ENCODE assay signal across 8 cellular contexts in genomic region chrX:103918584-103919335, GRCh38. TPM values are rescaled to one million over a fixed set of nuclear protein-coding genes. Genes with fewer than 3 reads are reported as not detected.
DNase-seq lines count a peak whose midpoint lies in the region; ATAC-seq and TF ChIP-seq lines count a peak whose summit lies in the region.

No MANE protein-coding gene starts in this region.

- no peaks in the 10 kb centered on the region for H3K9me3 Mint-ChIP-seq in stimulated activated effector memory CD8-positive, alpha-beta T cell treated with anti-CD3 and anti-CD28 coated beads, Interleukin-12 subunit alpha, Interleukin-12 subunit beta, amount 100 ng/mL, for 72 hours

- H3K27me3 ChIP-seq in mucosa of stomach (ENCODE audit: control insufficient read depth, insufficient read depth, low read length), result no peaks in the 10 kb centered on the region

- H3K4me3 ChIP-seq in epithelial cell of proximal tubule (ENCODE audit: low read depth, low read length) (peak overlapping the region; percentile 67), mucosa of stomach (ENCODE audit: low read length) (peak overlapping the region; percentile 9)

- peaks cover 17% of the 10 kb centered on the region for H3K4me1 Mint-ChIP-seq in stimulated activated effector memory CD8-positive, alpha-beta T cell treated with anti-CD3 and anti-CD28 coated beads, Interleukin-12 subunit alpha, Interleukin-12 subunit beta, amount 100 ng/mL, for 72 hours

- H3K4me3 Mint-ChIP-seq in stimulated activated effector memory CD8-positive, alpha-beta T cell treated with anti-CD3 and anti-CD28 coated beads, Interleukin-12 subunit alpha, Interleukin-12 subunit beta, amount 100 ng/mL, for 72 hours, result peak overlapping the region; percentile 89

- no peaks in the 10 kb centered on the region for H3K36me3 ChIP-seq in mucosa of stomach (ENCODE audit: control insufficient read depth, insufficient read depth, low read length)

- peak; percentile 72 for ATAC-seq in GM19395 (IDR thresholded peaks at IDR 0.05; ENCODE audit: unreplicated experiment)
- peak; percentile 56 for ATAC-seq in HG03460 (IDR thresholded peaks at IDR 0.05; ENCODE audit: unreplicated experiment)
- peak; percentile 91 for ATAC-seq in stimulated activated effector memory CD8-positive, alpha-beta T cell treated with anti-CD3 and anti-CD28 coated beads, Interleukin-12 subunit alpha, Interleukin-12 subunit beta, amount 100 ng/mL, for 72 hours

- DNase-seq in COLO829 (ENCODE audit: low spot score) (peak; percentile 50), NCI-H748 treated with DMSO at 0.1 percent for 48 hours (lab: John Stamatoyannopoulos, UW) (peak; percentile 38), activated T-cell treated with anti-CD3 and anti-CD28 coated beads for 1 hour (ENCODE audit: low read depth) (peak; percentile 27), epithelial cell of proximal tubule (ENCODE audit: low read depth) (no peak)
- peak; percentile 32 to 76 for DNase-seq in stimulated activated effector memory CD8-positive, alpha-beta T cell treated with anti-CD3 and anti-CD28 coated beads, Interleukin-12 subunit alpha, Interleukin-12 subunit beta, amount 100 ng/mL, for 72 hours (ENCODE audit: low spot score in 2 of 2)

- peak overlapping the region; percentile 89 for H3K27ac Mint-ChIP-seq in stimulated activated effector memory CD8-positive, alpha-beta T cell treated with anti-CD3 and anti-CD28 coated beads, Interleukin-12 subunit alpha, Interleukin-12 subunit beta, amount 100 ng/mL, for 72 hours

- H3K9me3 ChIP-seq in mucosa of stomach (ENCODE audit: control insufficient read depth, low read length), result no peaks in the 10 kb centered on the region

- H3K36me3 Mint-ChIP-seq in stimulated activated effector memory CD8-positive, alpha-beta T cell treated with anti-CD3 and anti-CD28 coated beads, Interleukin-12 subunit alpha, Interleukin-12 subunit beta, amount 100 ng/mL, for 72 hours, result no peaks in the 10 kb centered on the region

- no peak for TF ChIP-seq CTCF in epithelial cell of proximal tubule (conservative IDR thresholded peaks at IDR 0.05; ENCODE audit: low read depth, low read length)

- no peaks in the 10 kb centered on the region for H3K4me1 ChIP-seq in mucosa of stomach (ENCODE audit: control insufficient read depth, insufficient read depth, low read length)

- H3K9ac ChIP-seq in mucosa of stomach (ENCODE audit: low read length), result peak overlapping the region; percentile 57

RNA-seq across cellular contexts. Expression of gene TMSB15B, which starts 43.7 kb away (rescaled TPM):
- 13.9 and 32.8 TPM in 2 replicates for total RNA-seq in epithelial cell of proximal tubule
